ENCODE assay signal across 1 cellular context in the genomic region with DNA sequence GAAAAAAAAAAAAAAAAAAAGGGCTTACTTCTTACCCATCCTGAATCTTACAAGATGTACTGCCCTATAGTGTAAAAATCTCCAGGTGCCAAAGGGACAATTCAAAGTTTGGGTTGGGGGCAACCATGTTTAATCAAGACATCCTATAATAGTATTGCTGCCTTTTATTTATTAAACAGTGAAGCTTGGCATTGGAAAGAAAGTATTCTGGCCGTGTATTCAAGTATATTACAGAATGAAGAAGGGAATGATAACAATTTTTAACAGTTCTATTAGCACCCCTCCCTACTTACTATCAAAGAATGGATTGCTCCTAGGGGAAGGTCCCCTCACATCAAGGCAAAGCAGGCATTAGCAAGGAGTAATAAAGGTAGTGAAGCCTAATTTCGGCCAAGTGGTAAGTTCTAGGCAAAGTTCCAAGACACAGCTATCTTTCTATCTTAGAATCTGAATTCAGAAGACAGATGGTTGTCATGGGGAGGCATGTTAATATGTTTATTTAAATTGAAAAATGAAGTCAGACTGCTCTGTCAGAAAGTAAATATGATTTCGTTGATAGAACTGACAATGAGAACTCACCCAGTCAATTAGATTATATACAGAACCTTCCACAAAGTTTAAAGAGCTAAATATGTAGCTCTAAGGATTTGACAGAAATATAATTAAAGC.
TF ChIP-seq lines count a peak whose summit lies in the region.

No MANE protein-coding gene starts in this region.

TF ChIP-seq in SK-N-SH treated with all-trans-retinoic acid at 6 μM for 48 hours, 23 proteins besides CTCF, POLR2A, EP300 and RAD21 (continued from another document):
- peak; percentile 89 for TF ChIP-seq TSHZ2 (CRISPR knock-in tag; IDR thresholded peaks at IDR 0.05)
- TF ChIP-seq, protein P1, sequence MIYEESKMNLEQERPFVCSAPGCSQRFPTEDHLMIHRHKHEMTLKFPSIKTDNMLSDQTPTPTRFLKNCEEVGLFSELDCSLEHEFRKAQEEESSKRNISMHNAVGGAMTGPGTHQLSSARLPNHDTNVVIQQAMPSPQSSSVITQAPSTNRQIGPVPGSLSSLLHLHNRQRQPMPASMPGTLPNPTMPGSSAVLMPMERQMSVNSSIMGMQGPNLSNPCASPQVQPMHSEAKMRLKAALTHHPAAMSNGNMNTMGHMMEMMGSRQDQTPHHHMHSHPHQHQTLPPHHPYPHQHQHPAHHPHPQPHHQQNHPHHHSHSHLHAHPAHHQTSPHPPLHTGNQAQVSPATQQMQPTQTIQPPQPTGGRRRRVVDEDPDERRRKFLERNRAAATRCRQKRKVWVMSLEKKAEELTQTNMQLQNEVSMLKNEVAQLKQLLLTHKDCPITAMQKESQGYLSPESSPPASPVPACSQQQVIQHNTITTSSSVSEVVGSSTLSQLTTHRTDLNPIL (CRISPR knock-in tag; IDR thresholded peaks at IDR 0.05; ENCODE audit: low read depth) = peak; percentile 74; the same call in 1 of the 2 replicates
